ENCODE assay signal across 10 cellular contexts in the genomic region with DNA sequence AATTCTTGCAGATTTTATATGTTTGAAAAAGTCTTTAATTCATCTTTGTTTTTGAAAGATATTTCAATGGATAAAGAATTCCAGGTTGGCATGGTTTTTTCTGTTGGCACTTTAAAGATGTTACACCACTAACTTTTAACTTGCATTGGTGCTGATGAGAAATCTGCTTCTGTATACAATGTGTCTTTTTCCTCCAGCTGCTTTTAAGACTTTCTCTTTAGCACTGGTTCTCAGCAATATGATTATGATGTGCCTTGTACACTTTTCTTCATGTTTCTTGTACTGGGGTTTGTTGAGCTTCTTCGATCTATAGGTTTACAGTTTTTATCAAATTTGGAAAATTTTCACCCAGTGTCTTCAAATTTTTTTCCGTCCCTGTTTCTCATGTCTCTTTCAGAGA.
"Had no signal": no experiment of that assay in that cellular context is flagged by ENCODE, and none has a peak within 500 bp of the region (broad histone marks: within the 10 kb centered on the region; RNA-seq: fewer than 3 reads in every experiment).

No MANE protein-coding gene starts in this region.

- H3K27ac ChIP-seq: GM23248 had no signal

- H3K36me3 ChIP-seq: HAP-1 had no signal

- H2AFZ ChIP-seq: GM23248 had no signal

- H3K9me3 Mint-ChIP-seq: HFFc6 had no signal

- H3K9me3 ChIP-seq: HAP-1 had no signal

- ATAC-seq: HCT116, K562 had no signal

- DNase-seq: GM23248, HFFc6, IMR-90, KG1 had no signal

- H3K4me3 ChIP-seq: GM23248, HAP-1, K562 had no signal

- H3K9ac ChIP-seq: GM23248 had no signal

- H3K27ac Mint-ChIP-seq: HFFc6 had no signal

- FAIRE-seq: H1, H54, HTR-8/SVneo, K562 had no signal

- H3K4me3 Mint-ChIP-seq: HFFc6 had no signal
